ENCODE assay signal across 13 cellular contexts in genomic region chr2:46331099-46331766, GRCh38. TPM values are rescaled to one million over a fixed set of nuclear protein-coding genes. Genes with fewer than 3 reads are reported as not detected.
DNase-seq lines count a peak whose midpoint lies in the region; ATAC-seq and TF ChIP-seq lines count a peak whose summit lies in the region.
"Had no signal": no experiment of that assay in that cellular context is flagged by ENCODE, and none has a peak within 500 bp of the region (broad histone marks: within the 10 kb centered on the region; RNA-seq: fewer than 3 reads in every experiment).

No MANE protein-coding gene starts in this region.

- H3K27me3 ChIP-seq in IMR-90 (ENCODE audit: control insufficient read depth, insufficient read depth, low read length) (no peaks in the 10 kb centered on the region), duodenal mucosa (ENCODE audit: control insufficient read depth in 1 of 2, insufficient read depth in 2 of 2, low read length in 2 of 2) (no peaks in the 10 kb centered on the region), left lung (no peaks in the 10 kb centered on the region), thoracic aorta (replicated peaks; ENCODE audit: insufficient read depth) (no peaks in the 10 kb centered on the region)

- BruUV-seq in IMR-90 (replicated peaks; lab: Mats Ljungman, UMichigan): no TSS peak

- dilution Hi-C loops in IMR-90 (cut with HindIII; ENCODE audit: low sequenced_read_pairs, unreplicated experiment): no loop called here

- peak overlapping the region; percentile 49 for H4K5ac ChIP-seq in IMR-90 (ENCODE audit: low read depth, low read length)

- POLR2A ChIA-PET in IMR-90 (lab: Charles Lee; ENCODE audit: unreplicated experiment): no interaction called here

- peak overlapping the region; percentile 17 to 73 for H4K8ac ChIP-seq in IMR-90 (ENCODE audit: low read depth in 2 of 2, low read length in 2 of 2)

- H4K91ac ChIP-seq in IMR-90 (ENCODE audit: insufficient read depth, low read depth, low read length): peak overlapping the region; percentile 43

- H3K4me1 ChIP-seq in IMR-90 (ENCODE audit: control insufficient read depth, insufficient read depth, low read length) (peaks cover 64% of the 10 kb centered on the region), duodenal mucosa (ENCODE audit: control insufficient read depth in 1 of 2, insufficient read depth in 2 of 2, low read length in 2 of 2) (peaks cover 78 to 91% of the 10 kb centered on the region in 2 donors), left lung (peaks cover 71 to 98% of the 10 kb centered on the region in 2 donors), thoracic aorta (ENCODE audit: control insufficient read depth in 1 of 2, low read depth in 2 of 2) (peaks cover 52 to 95% of the 10 kb centered on the region in 2 donors), mucosa of descending colon (ENCODE audit: low read depth) (peaks cover 51% of the 10 kb centered on the region)

- H3K4me2 ChIP-seq in IMR-90 (ENCODE audit: low read depth, low read length): peak overlapping the region; percentile 46

- H2BK120ac ChIP-seq in IMR-90 (ENCODE audit: low read depth, low read length): peak overlapping the region; percentile 63; the same call in 1 of the 2 replicates

- peak overlapping the region; percentile 84 for H2AK5ac ChIP-seq in IMR-90 (ENCODE audit: low read depth, low read length)

- TF ChIP-seq CTCF in IMR-90 (conservative IDR thresholded peaks at IDR 0.05; ENCODE audit: low read depth, low read length): no peak
- no peak for TF ChIP-seq CTCF in left lung (IDR thresholded peaks at IDR 0.05)
- no peak for TF ChIP-seq CTCF in thoracic aorta (IDR thresholded peaks at IDR 0.05)
- no peak for TF ChIP-seq CTCF in mucosa of descending colon (IDR thresholded peaks at IDR 0.05)
- TF ChIP-seq CTCF in GM13976 (IDR thresholded peaks at IDR 0.05; ENCODE audit: borderline replicate concordance, control extremely low read depth, extremely low read depth, insufficient read depth, missing control alignments): no peak

- peak overlapping the region; percentile 92 for H3K18ac ChIP-seq in IMR-90 (ENCODE audit: low read depth, low read length)

- no peak for ATAC-seq in IMR-90 (ENCODE audit: low read depth)
- ATAC-seq in left lung: peak; percentile 2
- no peak for ATAC-seq in thoracic aorta (ENCODE audit: insufficient number of reproducible peaks, low FRiP score, low read depth)
- ATAC-seq in mucosa of descending colon: no peak
- no peak for ATAC-seq in GM21717 (IDR thresholded peaks at IDR 0.05; ENCODE audit: unreplicated experiment)

- 44% methylated on average over 5 of the region's 8 CpGs; no CpG with 5 or more reads in 1 of the 2 experiments for WGBS in IMR-90 (ENCODE audit: extremely low coverage in 2 of 2, insufficient read length in 1 of 2), 2 experiments

- peaks cover 50% of the 10 kb centered on the region for H3K9me1 ChIP-seq in IMR-90 (ENCODE audit: insufficient read depth, low read length)

- H3K4me3 ChIP-seq in IMR-90 (ENCODE audit: insufficient read depth, low read depth, low read length) (no peak overlapping the region), duodenal mucosa (ENCODE audit: low read depth in 1 of 2, low read length in 2 of 2) (peak overlapping the region in 1 of 2 donors; percentile 15), left lung (no peak overlapping the region), thoracic aorta (peak overlapping the region; percentile 10), mucosa of descending colon (no peak overlapping the region)

- H4K20me1 ChIP-seq in IMR-90 (ENCODE audit: insufficient read depth, low read length): peaks cover 85% of the 10 kb centered on the region

- H2AFZ ChIP-seq in IMR-90 (replicated peaks; ENCODE audit: low read length, poor library complexity): peak overlapping the region; percentile 43

- H2BK15ac ChIP-seq in IMR-90 (ENCODE audit: low read depth, low read length): peak overlapping the region; percentile 70; the same call in 1 of the 3 replicates

- CTCF ChIA-PET in IMR-90 (lab: Yijun Ruan, JAX): no interaction called here

- peak overlapping the region; percentile 46 for H2BK5ac ChIP-seq in IMR-90 (ENCODE audit: low read depth, low read length, poor library complexity, severe bottlenecking)

- TF ChIP-seq RAD21 in IMR-90 (IDR thresholded peaks at IDR 0.05; ENCODE audit: low read length): no peak

- H3K36me3 ChIP-seq in IMR-90 (ENCODE audit: control insufficient read depth, insufficient read depth, low read length) (peaks cover 2% of the 10 kb centered on the region; the same call in 1 of the 2 replicates), duodenal mucosa (ENCODE audit: control insufficient read depth in 1 of 2, insufficient read depth in 2 of 2, low read length in 2 of 2) (no peaks in the 10 kb centered on the region), left lung (no peaks in the 10 kb centered on the region), thoracic aorta (no peaks in the 10 kb centered on the region), mucosa of descending colon (ENCODE audit: low read depth) (no peaks in the 10 kb centered on the region)

- peak overlapping the region; percentile 29; the same call in 1 of the 2 replicates for H3K56ac ChIP-seq in IMR-90 (ENCODE audit: extremely low read depth, insufficient read depth, low read length)

- H3K9ac ChIP-seq in IMR-90 (ENCODE audit: low read depth, low read length) (peak overlapping the region; percentile 47; the same call in 1 of the 2 replicates), duodenal mucosa (ENCODE audit: low read depth in 1 of 2, low read length in 2 of 2) (peak overlapping the region in 1 of 2 donors; percentile 1)

- TF ChIP-seq POLR2A in IMR-90 (IDR thresholded peaks at IDR 0.05; ENCODE audit: low read depth, low read length): no peak

- H3K9me3 ChIP-seq in IMR-90 (ENCODE audit: control insufficient read depth, insufficient read depth, low read length): no peaks in the 10 kb centered on the region
- no peaks in the 10 kb centered on the region for H3K9me3 ChIP-seq in duodenal mucosa (ENCODE audit: control insufficient read depth in 1 of 2, low read length in 2 of 2)
- H3K9me3 ChIP-seq in left lung: no peaks in the 10 kb centered on the region
- no peaks in the 10 kb centered on the region for H3K9me3 ChIP-seq in thoracic aorta
- H3K9me3 ChIP-seq in mucosa of descending colon: no peaks in the 10 kb centered on the region

- H3K23ac ChIP-seq in IMR-90 (ENCODE audit: low read depth, low read length): peak overlapping the region; percentile 94

- peaks cover 50 to 88% of the 10 kb centered on the region in 2 experiments for H3K79me1 ChIP-seq in IMR-90 (ENCODE audit: low read depth in 1 of 2, low read length in 2 of 2)

- peak overlapping the region; percentile 79 for H3K4ac ChIP-seq in IMR-90 (ENCODE audit: low read depth, low read length)

- in situ Hi-C loops in IMR-90 (cut with MboI; ENCODE audit: low sequenced_read_pairs): no loop called here
- in situ Hi-C loops in GM13976 (cut with MboI; ENCODE audit: low sequenced_read_pairs, unreplicated experiment): no loop called here

- intact Hi-C loops in IMR-90 (cut with micrococcal nuclease): no loop called here
- intact Hi-C loops in left lung (cut with DNase I): no loop called here
- intact Hi-C loops in mucosa of descending colon (cut with DNase I, micrococcal nuclease): no loop called here

- DNase-seq in IMR-90 (no peak), left lung (no peak), thoracic aorta (ENCODE audit: low spot score) (no peak), mucosa of descending colon (no peak), GM13976 (ENCODE audit: low spot score) (no peak)
- no peak for DNase-seq in activated CD4-positive, alpha-beta T cell treated with anti-CD3 and anti-CD28 coated beads, Interleukin-2, amount 50 U/mL, for 48 hours
- DNase-seq: activated naive CD4-positive, alpha-beta T cell; effector CD8-positive, alpha-beta T cell; immature natural killer cell; NCI-H146; OCI-M1 had no signal

- H3K27ac ChIP-seq in IMR-90 (ENCODE audit: insufficient read depth, low read length): peak overlapping the region; percentile 72
- peak overlapping the region; percentile 17 for H3K27ac ChIP-seq in duodenal mucosa (ENCODE audit: low read depth, low read length)
- H3K27ac ChIP-seq in left lung: peak overlapping the region; percentile 47 to 56
- peak overlapping the region; percentile 88 to 91 for H3K27ac ChIP-seq in thoracic aorta

- peak overlapping the region; percentile 82; the same call in 1 of the 2 replicates for H3K14ac ChIP-seq in IMR-90 (replicated peaks; ENCODE audit: low read depth, low read length)

- H2AK9ac ChIP-seq in IMR-90 (replicated peaks; ENCODE audit: low read depth, low read length, poor library complexity): no peak overlapping the region

- peak overlapping the region; percentile 79 for H2BK20ac ChIP-seq in IMR-90 (ENCODE audit: low read depth, low read length)

TF ChIP-seq in IMR-90, 13 proteins besides CTCF, POLR2A, EP300 and RAD21:
- TF ChIP-seq CHD1 (IDR thresholded peaks at IDR 0.05; ENCODE audit: low read depth, low read length) (no peak), MAFK (IDR thresholded peaks at IDR 0.05; ENCODE audit: low read depth, low read length) (no peak), FOS (IDR thresholded peaks at IDR 0.05; ENCODE audit: low read depth, low read length) (no peak), CEBPB (IDR thresholded peaks at IDR 0.05; ENCODE audit: low read depth, low read length) (no peak)
TF ChIP-seq in IMR-90: peak in this region for 0.

RNA-seq across cellular contexts. Expression of gene EPAS1, which starts 34.0 kb away (rescaled TPM):
- 21.9 and 40.7 TPM in 2 replicates for total RNA-seq in IMR-90 (2012; rRNA removed)
- polyA plus RNA-seq in IMR-90 (2012; rRNA removed): 103 and 120 TPM in 2 replicates
- polyA plus RNA-seq in IMR-90 (2012; cell fraction: cytosol; rRNA removed): 117 and 156 TPM in 2 replicates
- 108 and 158 TPM in 2 replicates for polyA plus RNA-seq in IMR-90 (2012; cell fraction: nucleus; rRNA removed; ENCODE audit: low replicate concordance)
- total RNA-seq in left lung: 100 to 1,000 TPM; 590 to 962 TPM
- 100 to 1,000 TPM; 517 to 667 TPM for total RNA-seq in thoracic aorta
- total RNA-seq in mucosa of descending colon: 100 to 1,000 TPM; 126 to 251 (median 150) TPM

Comparison
In these comparisons a context has a peak if more than half of its experiments do, and no peak if none do; other contexts are left out.
1. H3K27ac ChIP-seq: peak in every context shown above with its lines; median percentile 90 in thoracic aorta; 72 in IMR-90; 52 in left lung; 17 in duodenal mucosa.